24 cellular contexts compared by ENCODE assay signal in genomic region chr6:112049051-112049799, GRCh38. TPM values are rescaled to one million over a fixed set of nuclear protein-coding genes. Genes with fewer than 3 reads are reported as not detected.
DNase-seq lines count a peak whose midpoint lies in the region; ATAC-seq and TF ChIP-seq lines count a peak whose summit lies in the region.
"Had no signal": no experiment of that assay in that cellular context is flagged by ENCODE, and none has a peak within 500 bp of the region (broad histone marks: within the 10 kb centered on the region; RNA-seq: fewer than 3 reads in every experiment).

No MANE protein-coding gene starts in this region.

- peak overlapping the region; percentile 31 for H2AK9ac ChIP-seq in IMR-90 (replicated peaks; ENCODE audit: low read depth, low read length, poor library complexity)

- no peak overlapping the region for H3K27ac Mint-ChIP-seq in activated CD4-positive, alpha-beta T cell treated with anti-CD3 and anti-CD28 coated beads for 36 hours
- H3K27ac Mint-ChIP-seq in nephron progenitor cell (no peak overlapping the region), WTC11 (no peak overlapping the region)
- H3K27ac Mint-ChIP-seq: naive thymus-derived CD4-positive, alpha-beta T cell had no signal

- no peaks in the 10 kb centered on the region; the same call in 1 of the 2 replicates for H3K9me3 ChIP-seq in IMR-90 (ENCODE audit: control insufficient read depth, insufficient read depth, low read length)
- H3K9me3 ChIP-seq in mammary epithelial cell (replicated peaks; ENCODE audit: insufficient read depth, low read length) = no peaks in the 10 kb centered on the region
- H3K9me3 ChIP-seq in neuronal stem cell (replicated peaks in 1 of 2; ENCODE audit: control insufficient read depth in 2 of 2, insufficient read depth in 1 of 2, low read depth in 1 of 2, low read length in 2 of 2) = peaks cover 3 to 8% of the 10 kb centered on the region in 2 donors
- H3K9me3 ChIP-seq: BE2C had no signal

- H3K27ac ChIP-seq in IMR-90 (ENCODE audit: insufficient read depth, low read length) (no peak overlapping the region), mammary epithelial cell (ENCODE audit: insufficient read depth, low read depth, low read length) (no peak overlapping the region), neuronal stem cell (replicated peaks; ENCODE audit: low read length) (no peak overlapping the region)
- H3K27ac ChIP-seq: heart right ventricle, HL-60 had no signal

- H3K14ac ChIP-seq in IMR-90 (replicated peaks; ENCODE audit: low read depth, low read length) = no peak overlapping the region
- H3K14ac ChIP-seq in neuronal stem cell (ENCODE audit: low read length) = no peak overlapping the region

- CTCF ChIA-PET in activated CD4-positive, alpha-beta T cell treated with anti-CD3 and anti-CD28 coated beads for 36 hours (lab: Charles Lee) = interaction anchor here (0.6 kb wide), 1 partner anchor 326 kb away, joined by 3 read pairs; no protein-coding TSS in a partner anchor
- CTCF ChIA-PET in IMR-90 (lab: Yijun Ruan, JAX) (interaction anchor here (0.6 kb wide), 1 partner anchor 690 kb away, joined by 8 read pairs; no protein-coding TSS in a partner anchor), mammary epithelial cell (lab: Charles Lee; ENCODE audit: low non-redundant PET) (no interaction called here), WTC11 (lab: Charles Lee) (interaction anchor here (0.6 to 1.1 kb wide), 3 partner anchors 8 to 407 kb away, joined by 3 read pairs; no protein-coding TSS in a partner anchor)

- no peaks in the 10 kb centered on the region for H3K27me3 ChIP-seq in IMR-90 (ENCODE audit: control insufficient read depth, insufficient read depth, low read length)
- no peaks in the 10 kb centered on the region for H3K27me3 ChIP-seq in mammary epithelial cell (ENCODE audit: insufficient read depth, low read length)
- H3K27me3 ChIP-seq in neuronal stem cell (ENCODE audit: control insufficient read depth in 3 of 3, insufficient read depth in 3 of 3, low read depth in 1 of 3, low read length in 3 of 3) = peaks cover 0 to 3% (median 0%) of the 10 kb centered on the region in 3 experiments
- H3K27me3 ChIP-seq: BE2C, heart right ventricle had no signal

- no peak overlapping the region for H3K4me3 Mint-ChIP-seq in activated CD4-positive, alpha-beta T cell treated with anti-CD3 and anti-CD28 coated beads for 36 hours
- no peak overlapping the region for H3K4me3 Mint-ChIP-seq in nephron progenitor cell
- H3K4me3 Mint-ChIP-seq in WTC11 = no peak overlapping the region
- H3K4me3 Mint-ChIP-seq: naive thymus-derived CD4-positive, alpha-beta T cell had no signal

- H4K91ac ChIP-seq in IMR-90 (ENCODE audit: insufficient read depth, low read depth, low read length) = no peak overlapping the region
- no peak overlapping the region for H4K91ac ChIP-seq in neuronal stem cell (ENCODE audit: low read depth, low read length, poor library complexity)

- TF ChIP-seq RAD21 in IMR-90 (IDR thresholded peaks at IDR 0.05; ENCODE audit: low read length) = no peak

- H3K4me3 ChIP-seq in IMR-90 (ENCODE audit: insufficient read depth, low read depth, low read length) (no peak overlapping the region), mammary epithelial cell (replicated peaks in 1 of 3; ENCODE audit: insufficient read depth in 1 of 3, low read depth in 2 of 3, low read length in 3 of 3) (no peak overlapping the region), neuronal stem cell (ENCODE audit: low read length in 2 of 2) (no peak overlapping the region)
- H3K4me3 ChIP-seq: heart right ventricle had no signal

- H3K27me3 Mint-ChIP-seq in activated CD4-positive, alpha-beta T cell treated with anti-CD3 and anti-CD28 coated beads for 36 hours = no peaks in the 10 kb centered on the region
- H3K27me3 Mint-ChIP-seq in nephron progenitor cell (ENCODE audit: low read depth, poor library complexity) (peaks cover 11% of the 10 kb centered on the region), WTC11 (ENCODE audit: low read depth) (no peaks in the 10 kb centered on the region)

- TF ChIP-seq CTCF in IMR-90 (conservative IDR thresholded peaks at IDR 0.05; ENCODE audit: low read depth, low read length) (no peak), mammary epithelial cell (conservative IDR thresholded peaks at IDR 0.05 in 1 of 2, IDR thresholded peaks at IDR 0.05 in 1 of 2; ENCODE audit: extremely low read depth in 1 of 2, insufficient read depth in 1 of 2, low read depth in 1 of 2, low read length in 2 of 2) (no peak), nephron progenitor cell (IDR thresholded peaks at IDR 0.05) (no peak), WTC11 (IDR thresholded peaks at IDR 0.05) (no peak)

- intact Hi-C loops in activated CD4-positive, alpha-beta T cell treated with anti-CD3 and anti-CD28 coated beads for 36 hours (cut with DNase I, micrococcal nuclease) = loop anchor here in 1 of 2 experiments (10.0 kb wide), 1 partner anchor 444 kb away; the partner anchor contains the start of gene TRAF3IP2
- intact Hi-C loops in IMR-90 (cut with micrococcal nuclease) = no loop called here
- intact Hi-C loops in mammary epithelial cell (cut with micrococcal nuclease) = no loop called here

- peaks cover 10% of the 10 kb centered on the region for H3K4me1 Mint-ChIP-seq in activated CD4-positive, alpha-beta T cell treated with anti-CD3 and anti-CD28 coated beads for 36 hours
- H3K4me1 Mint-ChIP-seq in nephron progenitor cell = peaks cover 11% of the 10 kb centered on the region
- no peaks in the 10 kb centered on the region for H3K4me1 Mint-ChIP-seq in WTC11

- no peaks in the 10 kb centered on the region for H3K79me1 ChIP-seq in IMR-90 (ENCODE audit: low read depth in 1 of 2, low read length in 2 of 2)
- no peaks in the 10 kb centered on the region for H3K79me1 ChIP-seq in neuronal stem cell (ENCODE audit: low read depth, low read length)

- TF ChIP-seq POLR2A in IMR-90 (IDR thresholded peaks at IDR 0.05; ENCODE audit: low read depth, low read length) = no peak

- WGBS in IMR-90 (ENCODE audit: extremely low coverage in 2 of 2, insufficient read length in 1 of 2), 2 experiments = 87% methylated on average over 2 of the region's 6 CpGs; no CpG with 5 or more reads in 1 of the 2 experiments
- 63% methylated on average over 5 of the region's 6 CpGs for WGBS in mammary epithelial cell (ENCODE audit: low coverage, missing lambda C conversion rate)
- no CpG with 5 or more reads among the region's 6 CpGs for WGBS in neuronal stem cell (ENCODE audit: extremely low coverage in 2 of 2, insufficient read length in 2 of 2, insufficient replicate concordance in 1 of 2), 2 donors

- H2AFZ ChIP-seq in IMR-90 (replicated peaks; ENCODE audit: low read length, poor library complexity) (no peak overlapping the region), mammary epithelial cell (ENCODE audit: low read depth, low read length) (no peak overlapping the region), neuronal stem cell (ENCODE audit: low read length) (peak overlapping the region; percentile 24)

- H3K9ac ChIP-seq in IMR-90 (ENCODE audit: low read depth, low read length) = no peak overlapping the region
- H3K9ac ChIP-seq in mammary epithelial cell (ENCODE audit: insufficient read depth, low read length) = no peak overlapping the region
- no peak overlapping the region for H3K9ac ChIP-seq in neuronal stem cell (ENCODE audit: low read depth, low read length, poor library complexity)

- H3K4me1 ChIP-seq in IMR-90 (ENCODE audit: control insufficient read depth, insufficient read depth, low read length) (peaks cover 7% of the 10 kb centered on the region), mammary epithelial cell (ENCODE audit: insufficient read depth, low read length) (peaks cover 5% of the 10 kb centered on the region), neuronal stem cell (ENCODE audit: control insufficient read depth in 2 of 2, insufficient read depth in 1 of 2, low read depth in 1 of 2, low read length in 2 of 2) (no peaks in the 10 kb centered on the region)
- H3K4me1 ChIP-seq: BE2C had no signal

- no peaks in the 10 kb centered on the region for H3K9me3 Mint-ChIP-seq in activated CD4-positive, alpha-beta T cell treated with anti-CD3 and anti-CD28 coated beads for 36 hours (ENCODE audit: low read depth)
- H3K9me3 Mint-ChIP-seq in nephron progenitor cell (peaks cover 18% of the 10 kb centered on the region), WTC11 (peaks cover 4% of the 10 kb centered on the region; the same call in 1 of the 2 replicates)
- H3K9me3 Mint-ChIP-seq: naive thymus-derived CD4-positive, alpha-beta T cell had no signal

- H3K36me3 Mint-ChIP-seq in activated CD4-positive, alpha-beta T cell treated with anti-CD3 and anti-CD28 coated beads for 36 hours (ENCODE audit: low read depth) = no peaks in the 10 kb centered on the region
- no peaks in the 10 kb centered on the region for H3K36me3 Mint-ChIP-seq in nephron progenitor cell (ENCODE audit: low read depth)
- 0 out of 2 replicates have a peak, but pooled peaks cover 3% of the 10 kb centered on the region for H3K36me3 Mint-ChIP-seq in WTC11
- H3K36me3 Mint-ChIP-seq: naive thymus-derived CD4-positive, alpha-beta T cell had no signal

- H2BK20ac ChIP-seq in IMR-90 (ENCODE audit: low read depth, low read length) = no peak overlapping the region

- H3K18ac ChIP-seq in IMR-90 (ENCODE audit: low read depth, low read length) = no peak overlapping the region
- peak overlapping the region; percentile 11 for H3K18ac ChIP-seq in neuronal stem cell (ENCODE audit: low read length)

- dilution Hi-C loops in IMR-90 (cut with HindIII; ENCODE audit: low sequenced_read_pairs, unreplicated experiment) = no loop called here
- dilution Hi-C loops in mammary epithelial cell (cut with HindIII; ENCODE audit: low sequenced_read_pairs) = no loop called here

- H2BK120ac ChIP-seq in IMR-90 (ENCODE audit: low read depth, low read length) = no peak overlapping the region
- no peak overlapping the region for H2BK120ac ChIP-seq in neuronal stem cell (ENCODE audit: low read depth, low read length)

- H4K5ac ChIP-seq in IMR-90 (ENCODE audit: low read depth, low read length) = no peak overlapping the region

- POLR2A ChIA-PET in activated CD4-positive, alpha-beta T cell treated with anti-CD3 and anti-CD28 coated beads for 36 hours (lab: Charles Lee) = no interaction called here
- POLR2A ChIA-PET in IMR-90 (lab: Charles Lee; ENCODE audit: unreplicated experiment) = no interaction called here
- POLR2A ChIA-PET in WTC11 (lab: Charles Lee) = no interaction called here

- H4K8ac ChIP-seq in IMR-90 (ENCODE audit: low read depth in 2 of 2, low read length in 2 of 2) = no peak overlapping the region
- H4K8ac ChIP-seq in neuronal stem cell (ENCODE audit: low read depth, low read length) = no peak overlapping the region

- H3K4ac ChIP-seq in IMR-90 (ENCODE audit: low read depth, low read length) (no peak overlapping the region), neuronal stem cell (ENCODE audit: low read length) (no peak overlapping the region)

- no peak overlapping the region for H2BK5ac ChIP-seq in IMR-90 (ENCODE audit: low read depth, low read length, poor library complexity, severe bottlenecking)
- H2BK5ac ChIP-seq in neuronal stem cell (ENCODE audit: low read length) = no peak overlapping the region

- no peak overlapping the region for H2BK12ac ChIP-seq in neuronal stem cell (ENCODE audit: low read length)

- H3K79me2 ChIP-seq in mammary epithelial cell (ENCODE audit: insufficient read depth, low read length) = no peaks in the 10 kb centered on the region

- H4K20me1 ChIP-seq in IMR-90 (ENCODE audit: insufficient read depth, low read length) (no peaks in the 10 kb centered on the region), mammary epithelial cell (ENCODE audit: insufficient read depth, low read length) (no peaks in the 10 kb centered on the region)

- H2AK5ac ChIP-seq in IMR-90 (ENCODE audit: low read depth, low read length) = no peak overlapping the region
- no peak overlapping the region for H2AK5ac ChIP-seq in neuronal stem cell (ENCODE audit: low read depth, low read length)

- no peaks in the 10 kb centered on the region for H3K36me3 ChIP-seq in IMR-90 (ENCODE audit: control insufficient read depth, insufficient read depth, low read length)
- no peaks in the 10 kb centered on the region for H3K36me3 ChIP-seq in mammary epithelial cell (ENCODE audit: insufficient read depth, low read length)
- H3K36me3 ChIP-seq in neuronal stem cell (replicated peaks in 1 of 2; ENCODE audit: control insufficient read depth in 2 of 2, insufficient read depth in 2 of 2, low read length in 2 of 2) = no peaks in the 10 kb centered on the region
- H3K36me3 ChIP-seq: BE2C, heart right ventricle had no signal

- H3K56ac ChIP-seq in IMR-90 (ENCODE audit: extremely low read depth, insufficient read depth, low read length) = no peak overlapping the region

- no peak overlapping the region for H3K23ac ChIP-seq in IMR-90 (ENCODE audit: low read depth, low read length)
- H3K23ac ChIP-seq in neuronal stem cell (ENCODE audit: low read depth, low read length, poor library complexity) = no peak overlapping the region

- BruUV-seq in IMR-90 (replicated peaks; lab: Mats Ljungman, UMichigan) = no TSS peak
- no TSS peak for BruUV-seq in mammary epithelial cell (replicated peaks; lab: Mats Ljungman, UMichigan)

- no peak for DNase-seq in activated CD4-positive, alpha-beta T cell treated with anti-CD3 and anti-CD28 coated beads for 36 hours
- no peak for DNase-seq in activated CD4-positive, alpha-beta T cell treated with anti-CD3 and anti-CD28 coated beads, Interleukin-2, amount 50 U/mL, for 48 hours
- DNase-seq in IMR-90 = peak; percentile 33
- peak; percentile 49 for DNase-seq in mammary epithelial cell
- no peak for DNase-seq in neuronal stem cell (ENCODE audit: low spot score)
- no peak for DNase-seq in nephron progenitor cell
- no peak for DNase-seq in NCI-H2171 treated with DMSO at 0.1 percent for 48 hours (lab: John Stamatoyannopoulos, UW)
- no peak for DNase-seq in WTC11 (ENCODE audit: low spot score)
- DNase-seq: activated CD4-positive, alpha-beta T cell treated with anti-CD3 and anti-CD28 coated beads for 48 hours; activated naive CD4-positive, alpha-beta T cell treated with Interleukin-2 at 50 U/mL for 16 hours; BE2C; Calu3; heart right ventricle; kidney; mesendoderm; naive thymus-derived CD4-positive, alpha-beta T cell; NCI-H1092; NCI-H2029; stimulated activated CD4-positive, alpha-beta T cell treated with anti-CD3 and anti-CD28 coated beads, Interleukin-2, amount 100 ng/mL, for 48 hours; SW 1271 had no signal

- ATAC-seq in activated CD4-positive, alpha-beta T cell treated with anti-CD3 and anti-CD28 coated beads for 36 hours = peak; percentile 74
- ATAC-seq in IMR-90 (ENCODE audit: low read depth) (peak; percentile 43), WTC11 (no peak)
- ATAC-seq: heart right ventricle; naive thymus-derived CD4-positive, alpha-beta T cell; Right ventricle myocardium inferior had no signal

- no peak overlapping the region for H3K4me2 ChIP-seq in IMR-90 (ENCODE audit: low read depth, low read length)
- no peak overlapping the region for H3K4me2 ChIP-seq in mammary epithelial cell (ENCODE audit: insufficient read depth, low read depth, low read length)
- no peak overlapping the region for H3K4me2 ChIP-seq in neuronal stem cell (ENCODE audit: insufficient read depth, low read length, poor library complexity, severe bottlenecking)

- H2BK15ac ChIP-seq in IMR-90 (ENCODE audit: low read depth, low read length) = no peak overlapping the region
- no peak overlapping the region for H2BK15ac ChIP-seq in neuronal stem cell (ENCODE audit: low read length)

- in situ Hi-C loops in IMR-90 (cut with MboI; ENCODE audit: low sequenced_read_pairs) (loop anchor here (25.0 kb wide), 2 partner anchors 687 to 1012 kb away; no protein-coding TSS in a partner anchor), mammary epithelial cell (cut with MboI; ENCODE audit: low sequenced_read_pairs in 2 of 2) (loop anchor here in 1 of 2 donors (25.0 kb wide), 1 partner anchor 787 kb away; a partner anchor contains a TSS)

- 0 out of 2 replicates have a peak, but pooled peaks cover 2% of the 10 kb centered on the region for H3K9me1 ChIP-seq in IMR-90 (ENCODE audit: insufficient read depth, low read length)

RNA-seq across cellular contexts. Expression of gene CCN6, which starts 4.7 kb away (rescaled TPM):
- under 1 TPM; 0.26 to 0.32 TPM for total RNA-seq in activated CD4-positive, alpha-beta T cell treated with anti-CD3 and anti-CD28 coated beads for 36 hours
- total RNA-seq in IMR-90 (2012; rRNA removed) = not detected in 2 replicates
- polyA plus RNA-seq in IMR-90 (2012; rRNA removed) = not detected in 2 replicates
- polyA plus RNA-seq in IMR-90 (2012; cell fraction: cytosol; rRNA removed) = not detected in 2 replicates
- not detected in 2 replicates for polyA plus RNA-seq in IMR-90 (2012; cell fraction: nucleus; rRNA removed; ENCODE audit: low replicate concordance)
- 1 to 10 TPM; 6.0 to 8.2 TPM for total RNA-seq in mammary epithelial cell
- 20.3 TPM for polyA plus RNA-seq in mammary epithelial cell
- polyA minus RNA-seq in mammary epithelial cell = 5.9 TPM
- polyA plus RNA-seq in neuronal stem cell (2013, experiment 1 of 2) = not detected
- polyA plus RNA-seq in neuronal stem cell (2013, experiment 2 of 2) = not detected
- not detected in 3 replicates for total RNA-seq in WTC11 (2021)
- total RNA-seq: Calu3; heart right ventricle; naive thymus-derived CD4-positive, alpha-beta T cell; NCI-H460; Right ventricle myocardium inferior; ureter had no signal
- polyA plus RNA-seq: heart right ventricle had no signal

RNA-seq across cellular contexts. Expression of gene TUBE1, which starts 38.1 kb away (rescaled TPM):
- total RNA-seq in activated CD4-positive, alpha-beta T cell treated with anti-CD3 and anti-CD28 coated beads for 36 hours = 10 to 100 TPM; 41.8 to 44.4 TPM
- total RNA-seq in IMR-90 (2012; rRNA removed) = 8.6 and 10.0 TPM in 2 replicates
- polyA plus RNA-seq in IMR-90 (2012; rRNA removed) = 6.5 and 7.9 TPM in 2 replicates
- polyA plus RNA-seq in IMR-90 (2012; cell fraction: cytosol; rRNA removed) = 1.5 and 2.0 TPM in 2 replicates
- 10.4 and 42.0 TPM in 2 replicates for polyA plus RNA-seq in IMR-90 (2012; cell fraction: nucleus; rRNA removed; ENCODE audit: low replicate concordance)
- 10 to 100 TPM; 39.8 to 45.7 TPM for total RNA-seq in mammary epithelial cell
- polyA plus RNA-seq in mammary epithelial cell = 7.6 TPM
- 2.6 TPM for polyA minus RNA-seq in mammary epithelial cell
- 15.2 TPM for polyA plus RNA-seq in neuronal stem cell (2013, experiment 1 of 2)
- polyA plus RNA-seq in neuronal stem cell (2013, experiment 2 of 2) = 15.9 TPM
- 15.7 to 17.4 TPM (median 16.9 TPM) in 3 replicates for total RNA-seq in WTC11 (2021)

RNA-seq across cellular contexts. Expression of gene FAM229B, which starts 38.2 kb away (rescaled TPM):
- 1 to 10 TPM; 6.4 to 7.3 TPM for total RNA-seq in activated CD4-positive, alpha-beta T cell treated with anti-CD3 and anti-CD28 coated beads for 36 hours
- 8.6 and 11.4 TPM in 2 replicates for total RNA-seq in IMR-90 (2012; rRNA removed)
- polyA plus RNA-seq in IMR-90 (2012; rRNA removed) = 23.2 and 25.6 TPM in 2 replicates
- 5.0 and 13.4 TPM in 2 replicates for polyA plus RNA-seq in IMR-90 (2012; cell fraction: cytosol; rRNA removed)
- polyA plus RNA-seq in IMR-90 (2012; cell fraction: nucleus; rRNA removed; ENCODE audit: low replicate concordance) = 0.74 and 11.5 TPM in 2 replicates
- total RNA-seq in mammary epithelial cell = 1 to 10 TPM; 3.4 to 5.2 TPM
- polyA plus RNA-seq in mammary epithelial cell = 3.5 TPM
- not detected for polyA minus RNA-seq in mammary epithelial cell
- polyA plus RNA-seq in neuronal stem cell (2013, experiment 1 of 2) = 49.5 TPM
- 50.6 TPM for polyA plus RNA-seq in neuronal stem cell (2013, experiment 2 of 2)
- total RNA-seq in WTC11 (2021) = 19.7 to 26.4 TPM (median 20.0 TPM) in 3 replicates

Comparison
In these comparisons a context has a peak if more than half of its experiments do, and no peak if none do; other contexts are left out.
1. DNase-seq: peak in IMR-90 (single experiment) and mammary epithelial cell (single experiment); none in activated CD4-positive, alpha-beta T cell treated with anti-CD3 and anti-CD28 coated beads for 36 hours (single experiment), activated CD4-positive, alpha-beta T cell treated with anti-CD3 and anti-CD28 coated beads, Interleukin-2, amount 50 U/mL, for 48 hours (0 of 2), neuronal stem cell (single experiment), nephron progenitor cell (single experiment), NCI-H2171 treated with DMSO at 0.1 percent for 48 hours (single experiment) and WTC11 (single experiment).